ENCODE assay signal across 2 cellular contexts in genomic region chr11:61963016-61963281, GRCh38.
A peak's percentile ranks its signal among the peaks of the same experiment; 100 is the strongest.
TF ChIP-seq lines count a peak whose summit lies in the region.

No MANE protein-coding gene starts in this region.

TF ChIP-seq in GM23338, 12 proteins besides CTCF, POLR2A, EP300 and RAD21:
- no peak for TF ChIP-seq REST (IDR thresholded peaks at IDR 0.05; ENCODE audit: unreplicated experiment)
- TF ChIP-seq STAT1 (IDR thresholded peaks at IDR 0.05; ENCODE audit: unreplicated experiment) = no peak
- TF ChIP-seq ZNF114 (CRISPR knock-in tag; IDR thresholded peaks at IDR 0.05) = no peak
- TF ChIP-seq JUNB (IDR thresholded peaks at IDR 0.05; ENCODE audit: unreplicated experiment) = no peak
- no peak for TF ChIP-seq ETS1 (IDR thresholded peaks at IDR 0.05)
- no peak for TF ChIP-seq ZNF462 (CRISPR knock-in tag; IDR thresholded peaks at IDR 0.05)
- no peak for TF ChIP-seq ZNF331 (CRISPR knock-in tag; IDR thresholded peaks at IDR 0.05; ENCODE audit: low read depth)
- TF ChIP-seq CREB1 (CRISPR knock-in tag; IDR thresholded peaks at IDR 0.05; ENCODE audit: low read depth) = no peak
- no peak for TF ChIP-seq NANOG (IDR thresholded peaks at IDR 0.05; ENCODE audit: borderline replicate concordance)
- no peak for TF ChIP-seq POLR2AphosphoS5 (IDR thresholded peaks at IDR 0.05; ENCODE audit: low read depth)
- no peak for TF ChIP-seq EZH2phosphoT487 (IDR thresholded peaks at IDR 0.05; ENCODE audit: unreplicated experiment)
- TF ChIP-seq EZH2 (IDR thresholded peaks at IDR 0.05; ENCODE audit: low read depth, unreplicated experiment) = no peak
TF ChIP-seq in GM23338: peak in this region for 0.

TF ChIP-seq in HepG2, 621 proteins besides CTCF, POLR2A, EP300 and RAD21:
- 0 out of 2 replicates have a peak, but pooled peaks have one; percentile 34 for TF ChIP-seq BORCS8-MEF2B (CRISPR knock-in tag; IDR thresholded peaks at IDR 0.05)
- TF ChIP-seq BRF2 (CRISPR knock-in tag; IDR thresholded peaks at IDR 0.05) = 0 out of 2 replicates have a peak, but pooled peaks have one; percentile 55
- no peak for TF ChIP-seq NKX3-1 (CRISPR knock-in tag; IDR thresholded peaks at IDR 0.05)
- TF ChIP-seq KDM5B (CRISPR knock-in tag; IDR thresholded peaks at IDR 0.05; ENCODE audit: borderline replicate concordance) = 0 out of 2 replicates have a peak, but pooled peaks have one; percentile 24
- no peak for TF ChIP-seq ZNF354B (CRISPR knock-in tag; IDR thresholded peaks at IDR 0.05)
- no peak for TF ChIP-seq HOXA7 (CRISPR knock-in tag; IDR thresholded peaks at IDR 0.05)
- TF ChIP-seq PHF21A (CRISPR knock-in tag; IDR thresholded peaks at IDR 0.05) = 0 out of 2 replicates have a peak, but pooled peaks have one; percentile 15
- peak; percentile 40 for TF ChIP-seq AGO1 (IDR thresholded peaks at IDR 0.05; ENCODE audit: low read depth, low read length, poor library complexity, severe bottlenecking)
- 0 out of 2 replicates have a peak, but pooled peaks have one; percentile 29 for TF ChIP-seq DR1 (CRISPR knock-in tag; IDR thresholded peaks at IDR 0.05)
- TF ChIP-seq ZNF318 (CRISPR knock-in tag; IDR thresholded peaks at IDR 0.05) = peak; percentile 76; the same call in 1 of the 2 replicates
- TF ChIP-seq JDP2 (CRISPR knock-in tag; IDR thresholded peaks at IDR 0.05; ENCODE audit: borderline replicate concordance) = no peak
- TF ChIP-seq ZNF33A (CRISPR knock-in tag; IDR thresholded peaks at IDR 0.05; ENCODE audit: borderline replicate concordance) = no peak
- TF ChIP-seq IRX3 (CRISPR knock-in tag; IDR thresholded peaks at IDR 0.05; ENCODE audit: borderline replicate concordance, low read depth) = 0 out of 2 replicates have a peak, but pooled peaks have one; percentile 70
- peak; percentile 31; the same call in 1 of the 2 replicates for TF ChIP-seq RBFOX2 (IDR thresholded peaks at IDR 0.05; ENCODE audit: low read depth, low read length)
- TF ChIP-seq SRSF4 (IDR thresholded peaks at IDR 0.05; ENCODE audit: low read depth, low read length, poor library complexity, severe bottlenecking) = peak; percentile 71
- TF ChIP-seq KLF13 (CRISPR knock-in tag; IDR thresholded peaks at IDR 0.05) = 0 out of 2 replicates have a peak, but pooled peaks have one; percentile 41
- TF ChIP-seq TARDBP (CRISPR knock-in tag; IDR thresholded peaks at IDR 0.05) = 0 out of 2 replicates have a peak, but pooled peaks have one; percentile 29
- peak; percentile 65 for TF ChIP-seq AGO2 (optimal IDR thresholded peaks at IDR 0.05; ENCODE audit: low read depth, low read length)
- TF ChIP-seq CSRNP1 (CRISPR knock-in tag; IDR thresholded peaks at IDR 0.05) = 0 out of 2 replicates have a peak, but pooled peaks have one; percentile 49
- 0 out of 2 replicates have a peak, but pooled peaks have one; percentile 11 for TF ChIP-seq ZNF878 (CRISPR knock-in tag; IDR thresholded peaks at IDR 0.05)
- TF ChIP-seq POLR2AphosphoS2 (IDR thresholded peaks at IDR 0.05; ENCODE audit: low read depth, low read length) = peak; percentile 72; the same call in 1 of the 2 replicates
